9 cellular contexts compared by ENCODE assay signal in the genomic region with DNA sequence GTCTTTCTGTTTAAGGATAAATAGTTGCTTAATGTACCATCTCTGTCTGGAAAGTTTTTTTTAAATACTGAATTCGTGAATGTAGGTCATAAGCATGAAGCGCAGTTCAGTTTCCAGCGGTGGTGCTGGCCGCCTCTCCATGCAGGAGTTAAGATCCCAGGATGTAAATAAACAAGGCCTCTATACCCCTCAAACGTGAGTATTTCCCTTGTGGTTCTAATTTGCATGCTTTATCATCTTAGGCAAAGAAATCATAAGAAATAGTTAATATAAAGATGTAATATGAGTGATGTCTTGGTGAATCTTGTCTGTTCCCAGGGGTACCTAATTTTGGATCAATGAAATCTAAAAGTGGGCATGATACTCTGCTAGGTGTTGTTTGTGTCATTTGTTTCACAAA. TPM values are rescaled to one million over a fixed set of nuclear protein-coding genes. Genes with fewer than 3 reads are reported as not detected.
DNase-seq lines count a peak whose midpoint lies in the region; ATAC-seq and TF ChIP-seq lines count a peak whose summit lies in the region.
"Had no signal": no experiment of that assay in that cellular context is flagged by ENCODE, and none has a peak within 500 bp of the region (broad histone marks: within the 10 kb centered on the region; RNA-seq: fewer than 3 reads in every experiment).

No MANE protein-coding gene starts in this region.

- H3K27me3 Mint-ChIP-seq in activated CD4-positive, alpha-beta T cell treated with anti-CD3 and anti-CD28 coated beads, Interleukin-2, amount 10 ng/mL, durations not matched to agents 24 days and 14 days: no peaks in the 10 kb centered on the region
- no peaks in the 10 kb centered on the region for H3K27me3 Mint-ChIP-seq in effector memory CD8-positive, alpha-beta T cell
- no peaks in the 10 kb centered on the region for H3K27me3 Mint-ChIP-seq in progenitor cell of endocrine pancreas

- peaks cover 50% of the 10 kb centered on the region for H3K4me1 Mint-ChIP-seq in activated CD4-positive, alpha-beta T cell treated with anti-CD3 and anti-CD28 coated beads, Interleukin-2, amount 10 ng/mL, durations not matched to agents 24 days and 14 days
- peaks cover 28 to 42% of the 10 kb centered on the region in 2 donors for H3K4me1 Mint-ChIP-seq in effector memory CD8-positive, alpha-beta T cell (ENCODE audit: low read depth in 2 of 2)
- peaks cover 28% of the 10 kb centered on the region for H3K4me1 Mint-ChIP-seq in progenitor cell of endocrine pancreas (ENCODE audit: low read depth)

- H3K27ac ChIP-seq in OCI-LY3 (ENCODE audit: low read length): no peak overlapping the region

- peak overlapping the region; percentile 93 for H3K4me2 ChIP-seq in OCI-LY3 (ENCODE audit: low read length)

- peak overlapping the region; percentile 97 for H3K4me3 Mint-ChIP-seq in activated CD4-positive, alpha-beta T cell treated with anti-CD3 and anti-CD28 coated beads, Interleukin-2, amount 10 ng/mL, durations not matched to agents 24 days and 14 days
- H3K4me3 Mint-ChIP-seq in effector memory CD8-positive, alpha-beta T cell: peak overlapping the region; percentile 97
- peak overlapping the region; percentile 94 for H3K4me3 Mint-ChIP-seq in progenitor cell of endocrine pancreas (ENCODE audit: low read depth)

- no peaks in the 10 kb centered on the region for H3K27me3 ChIP-seq in OCI-LY3 (ENCODE audit: low read depth, low read length)

- H2AFZ ChIP-seq in OCI-LY3 (ENCODE audit: low read depth, low read length): no peak overlapping the region

- H3K27ac Mint-ChIP-seq in activated CD4-positive, alpha-beta T cell treated with anti-CD3 and anti-CD28 coated beads, Interleukin-2, amount 10 ng/mL, durations not matched to agents 24 days and 14 days: peak overlapping the region; percentile 82
- peak overlapping the region; percentile 99 to 100 for H3K27ac Mint-ChIP-seq in effector memory CD8-positive, alpha-beta T cell
- no peak overlapping the region for H3K27ac Mint-ChIP-seq in progenitor cell of endocrine pancreas

- peak overlapping the region; percentile 89 for H3K4me3 ChIP-seq in OCI-LY3 (ENCODE audit: low read length)

- no peaks in the 10 kb centered on the region for H3K9me3 Mint-ChIP-seq in activated CD4-positive, alpha-beta T cell treated with anti-CD3 and anti-CD28 coated beads, Interleukin-2, amount 10 ng/mL, durations not matched to agents 24 days and 14 days
- no peaks in the 10 kb centered on the region for H3K9me3 Mint-ChIP-seq in effector memory CD8-positive, alpha-beta T cell
- H3K9me3 Mint-ChIP-seq in progenitor cell of endocrine pancreas (ENCODE audit: low read depth): no peaks in the 10 kb centered on the region
- H3K9me3 Mint-ChIP-seq: CD14-positive monocyte had no signal

- H3K79me2 ChIP-seq in OCI-LY3 (ENCODE audit: low read length): peaks cover 63% of the 10 kb centered on the region

- TF ChIP-seq CTCF in OCI-LY3 (IDR thresholded peaks at IDR 0.05; ENCODE audit: low read depth, low read length) (no peak), progenitor cell of endocrine pancreas (IDR thresholded peaks at IDR 0.05; ENCODE audit: unreplicated experiment) (no peak)

- H3K4me1 ChIP-seq in OCI-LY3 (ENCODE audit: low read length): peaks cover 23% of the 10 kb centered on the region

- no peaks in the 10 kb centered on the region for H4K20me1 ChIP-seq in OCI-LY3 (ENCODE audit: insufficient read depth, low read length)

- no peak for ATAC-seq in effector memory CD8-positive, alpha-beta T cell (replicated peaks)

- peaks cover 30% of the 10 kb centered on the region for H3K36me3 Mint-ChIP-seq in activated CD4-positive, alpha-beta T cell treated with anti-CD3 and anti-CD28 coated beads, Interleukin-2, amount 10 ng/mL, durations not matched to agents 24 days and 14 days (ENCODE audit: low read depth)
- peaks cover 18% of the 10 kb centered on the region for H3K36me3 Mint-ChIP-seq in effector memory CD8-positive, alpha-beta T cell (ENCODE audit: insufficient read depth)
- H3K36me3 Mint-ChIP-seq in progenitor cell of endocrine pancreas (ENCODE audit: insufficient read depth): peaks cover under 1% of the 10 kb centered on the region

- peak overlapping the region; percentile 85 for H3K9ac ChIP-seq in OCI-LY3 (ENCODE audit: low read length)

- peaks cover 34% of the 10 kb centered on the region for H3K36me3 ChIP-seq in OCI-LY3 (replicated peaks; ENCODE audit: low read depth, low read length)

- intact Hi-C loops in activated CD4-positive, alpha-beta T cell treated with anti-CD3 and anti-CD28 coated beads, Interleukin-2, amount 10 ng/mL, durations not matched to agents 24 days and 14 days (cut with micrococcal nuclease): loop anchor here (2.0 to 5.0 kb wide), 4 partner anchors 14 to 688 kb away; partner anchors contain the start of gene EMILIN2

- no peak for DNase-seq in activated CD4-positive, alpha-beta T cell treated with anti-CD3 and anti-CD28 coated beads, Interleukin-2, amount 10 ng/mL, durations not matched to agents 24 days and 14 days
- no peak for DNase-seq in activated CD4-positive, alpha-beta T cell treated with anti-CD3 and anti-CD28 coated beads, Interleukin-2, amount 50 U/mL, for 4 hours
- no peak for DNase-seq in effector memory CD8-positive, alpha-beta T cell
- DNase-seq in progenitor cell of endocrine pancreas (ENCODE audit: low spot score, unreplicated experiment) (no peak), NCI-H2029 treated with DMSO at 0.1 percent for 48 hours (lab: John Stamatoyannopoulos, UW) (no peak), NCI-H1417 treated with DMSO at 0.1 percent for 48 hours (lab: John Stamatoyannopoulos, UW) (no peak)
- DNase-seq in stimulated activated CD4-positive, alpha-beta T cell treated with anti-CD3 and anti-CD28 coated beads, Interleukin-2, amount 100 ng/mL, for 48 hours: no peak

- no peaks in the 10 kb centered on the region for H3K9me3 ChIP-seq in OCI-LY3 (ENCODE audit: insufficient read depth, low read length)

RNA-seq across cellular contexts. Expression of gene NDC80, which starts 1.5 kb away (rescaled TPM):
- total RNA-seq in activated CD4-positive, alpha-beta T cell treated with anti-CD3 and anti-CD28 coated beads, Interleukin-2, amount 10 ng/mL, durations not matched to agents 24 days and 14 days: 42.4 and 50.5 TPM in 2 replicates
- 15.0 and 17.4 TPM in 2 replicates for total RNA-seq in progenitor cell of endocrine pancreas

RNA-seq across cellular contexts. Expression of gene METTL4, which starts 1.6 kb away (rescaled TPM):
- total RNA-seq in activated CD4-positive, alpha-beta T cell treated with anti-CD3 and anti-CD28 coated beads, Interleukin-2, amount 10 ng/mL, durations not matched to agents 24 days and 14 days: 17.7 and 18.4 TPM in 2 replicates
- 11.2 and 11.3 TPM in 2 replicates for total RNA-seq in progenitor cell of endocrine pancreas
